In genomic region chr19:56111601-56112312, GRCh38 we compare ENCODE assay signal across 8 cellular contexts. TPM values are rescaled to one million over a fixed set of nuclear protein-coding genes. Genes with fewer than 3 reads are reported as not detected.
DNase-seq lines count a peak whose midpoint lies in the region; ATAC-seq, FAIRE-seq and TF ChIP-seq lines count a peak whose summit lies in the region.

No MANE protein-coding gene starts in this region.

- no peak for TF ChIP-seq EP300 in suprapubic skin (IDR thresholded peaks at IDR 0.05)

- no peaks in the 10 kb centered on the region for H3K27me3 ChIP-seq in bronchial epithelial cell (ENCODE audit: control insufficient read depth, insufficient read depth, low read length)
- no peaks in the 10 kb centered on the region for H3K27me3 ChIP-seq in suprapubic skin

- FAIRE-seq in GM12891 (lab: Jason Lieb, UNC) (peak; percentile 97), bronchial epithelial cell (lab: Jason Lieb, UNC) (no peak)

- ATAC-seq in GM21737 (IDR thresholded peaks at IDR 0.05; ENCODE audit: unreplicated experiment), result peak; percentile 55

- no peak overlapping the region for H3K27ac ChIP-seq in suprapubic skin

- WGBS in suprapubic skin, result 68% methylated on average over 12 of the region's 24 CpGs

- no peak for TF ChIP-seq CTCF in bronchial epithelial cell (IDR thresholded peaks at IDR 0.05; ENCODE audit: insufficient read depth, low read length, severe bottlenecking)
- TF ChIP-seq CTCF in suprapubic skin (IDR thresholded peaks at IDR 0.05), result no peak

- H3K9me3 ChIP-seq in suprapubic skin, result no peaks in the 10 kb centered on the region

- H3K4me3 ChIP-seq in bronchial epithelial cell (ENCODE audit: low read depth, low read length) (no peak overlapping the region), suprapubic skin (no peak overlapping the region)

- DNase-seq in GM12891 (ENCODE audit: insufficient read length, low spot score), result no peak
- peak; percentile 36 for DNase-seq in NCI-H460 (ENCODE audit: extremely low read depth, low read depth)
- peak; percentile 32 for DNase-seq in bronchial epithelial cell (ENCODE audit: low read depth)
- DNase-seq in myocyte (ENCODE audit: low read depth), result peak; percentile 84
- DNase-seq in suprapubic skin (ENCODE audit: low spot score in 2 of 2), result peak; percentile 65 to 80
- DNase-seq in 8988T, result no peak
- DNase-seq in NCI-H524 (lab: John Stamatoyannopoulos, UW), result no peak

- H3K36me3 ChIP-seq in bronchial epithelial cell (ENCODE audit: control insufficient read depth, insufficient read depth, low read length) (peaks cover 1% of the 10 kb centered on the region), suprapubic skin (peaks cover under 1% of the 10 kb centered on the region)

- TF ChIP-seq POLR2A in GM12891 (IDR thresholded peaks at IDR 0.05; ENCODE audit: low read depth, low read length), result no peak
- TF ChIP-seq POLR2A in suprapubic skin (IDR thresholded peaks at IDR 0.05), result no peak

- H3K4me1 ChIP-seq in suprapubic skin, result peaks cover 87% of the 10 kb centered on the region

TF ChIP-seq in GM12891, 5 proteins besides CTCF, POLR2A, EP300 and RAD21:
- TF ChIP-seq POU2F2 (IDR thresholded peaks at IDR 0.05; ENCODE audit: low read depth, low read length), result no peak
- no peak for TF ChIP-seq PAX5 (IDR thresholded peaks at IDR 0.05; ENCODE audit: insufficient read depth, low read length, severe bottlenecking)
- TF ChIP-seq SPI1 (IDR thresholded peaks at IDR 0.05; ENCODE audit: low read depth, low read length), result peak; percentile 69
TF ChIP-seq in GM12891: peak in this region for 1.

RNA-seq across cellular contexts. Expression of gene ZNF787, which starts 9.3 kb away (rescaled TPM):
- polyA plus RNA-seq in GM12891 (2012; ENCODE audit: low read depth, missing spikeins), result 16.4 TPM
- 26.8 and 32.8 TPM in 2 replicates for total RNA-seq in NCI-H460 (2014; rRNA removed; shearing (Covaris generic))
- polyA plus RNA-seq in NCI-H460 (2014; cell fraction: nucleus; rRNA removed), result 20.8 and 25.2 TPM in 2 replicates
- total RNA-seq in bronchial epithelial cell (32.6 and 43.0 TPM in 2 replicates), myocyte (22.5 and 23.3 TPM in 2 replicates), suprapubic skin (10 to 100 TPM in 3 of 4 donors, 1 to 10 TPM in 1; 9.6 to 16.3 (median 14.3) TPM)
- 25.3 TPM for polyA plus RNA-seq in myocyte (2012)

RNA-seq across cellular contexts. Expression of gene ZNF444, which starts 29.3 kb away (rescaled TPM):
- polyA plus RNA-seq in GM12891 (2012; ENCODE audit: low read depth, missing spikeins), result 15.0 TPM
- 9.0 and 10.7 TPM in 2 replicates for total RNA-seq in NCI-H460 (2014; rRNA removed; shearing (Covaris generic))
- polyA plus RNA-seq in NCI-H460 (2014; cell fraction: nucleus; rRNA removed), result 38.3 and 38.4 TPM in 2 replicates
- 4.2 and 7.0 TPM in 2 replicates for total RNA-seq in bronchial epithelial cell
- total RNA-seq in myocyte, result 34.8 and 38.0 TPM in 2 replicates
- polyA plus RNA-seq in myocyte (2012), result 26.8 TPM
- 10 to 100 TPM; 12.9 to 34.8 (median 21.2) TPM for total RNA-seq in suprapubic skin

Comparison
In these comparisons a context has a peak if more than half of its experiments do, and no peak if none do; other contexts are left out.
1. DNase-seq: peak in NCI-H460 (single experiment), bronchial epithelial cell (single experiment), myocyte (single experiment) and suprapubic skin (2 of 2); none in GM12891 (single experiment), 8988T (single experiment) and NCI-H524 (0 of 2).